20 cellular contexts compared by ENCODE assay signal in the genomic region with DNA sequence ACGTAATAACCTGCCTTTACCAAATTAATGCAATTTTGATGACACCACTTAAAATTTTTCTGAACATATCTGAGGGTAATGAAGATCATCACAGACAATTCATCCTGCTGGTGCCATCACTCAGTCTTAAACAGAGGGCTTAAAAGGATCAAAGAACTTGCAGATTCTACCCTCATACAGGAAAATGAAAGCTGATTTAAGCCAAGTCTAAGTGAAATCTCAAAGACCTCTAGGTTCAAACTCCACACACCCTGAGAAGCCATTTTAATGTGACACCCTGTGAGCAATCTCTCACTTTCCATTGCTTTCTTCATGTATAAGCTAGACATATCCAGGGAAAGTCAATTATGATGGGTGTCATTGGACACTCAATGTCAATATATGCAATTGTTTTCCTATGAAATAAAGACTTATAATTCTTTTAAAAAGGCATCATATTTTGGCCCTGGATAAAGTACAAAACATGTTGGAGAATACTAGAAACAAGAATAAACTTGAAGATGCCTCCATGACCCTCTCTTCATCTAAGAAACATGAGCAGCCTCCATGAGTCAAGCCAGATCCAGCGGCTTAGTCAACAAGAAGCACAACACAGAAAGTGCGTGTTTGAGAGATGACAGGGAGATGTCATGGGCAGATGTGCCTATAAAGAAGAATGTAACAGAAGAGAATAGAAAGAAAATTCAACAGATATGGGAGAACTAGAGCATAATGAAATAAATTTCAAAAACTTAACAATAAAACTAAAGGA.
DNase-seq lines count a peak whose midpoint lies in the region; ATAC-seq, FAIRE-seq and TF ChIP-seq lines count a peak whose summit lies in the region.
"Had no signal": no experiment of that assay in that cellular context is flagged by ENCODE, and none has a peak within 500 bp of the region (broad histone marks: within the 10 kb centered on the region; RNA-seq: fewer than 3 reads in every experiment).

No MANE protein-coding gene starts in this region.

- H3K9me3 ChIP-seq in A549 (no peaks in the 10 kb centered on the region), Panc1 (ENCODE audit: control insufficient read depth, insufficient read depth, low read depth, low read length) (no peaks in the 10 kb centered on the region)
- H3K9me3 ChIP-seq: esophagus squamous epithelium, neutrophil had no signal

- DNase-seq in A549 (ENCODE audit: low read depth in 1 of 2, low spot score in 1 of 2) (peak in 1 of 2 experiments; percentile 41), EL (peak; percentile 31), Panc1 (ENCODE audit: low read depth, low spot score) (no peak), epithelial cell of prostate (ENCODE audit: low read depth, low spot score) (peak; percentile 62), mesenteric fat pad (ENCODE audit: low spot score) (no peak), NCI-H128 (lab: John Stamatoyannopoulos, UW; ENCODE audit: unreplicated experiment) (no peak)
- DNase-seq: activated CD4-positive, CD25-positive, alpha-beta regulatory T cell; activated effector memory CD4-positive, alpha-beta T cell treated with anti-CD3 and anti-CD28 coated beads, Interleukin-2, amount 50 U/mL, for 16 hours; dorsolateral prefrontal cortex; esophagus squamous epithelium; GDM1; NCI-H2029; NCI-H524 treated with DMSO at 0.1 percent for 48 hours; right cardiac atrium; stimulated activated CD4-positive, alpha-beta T cell treated with anti-CD3 and anti-CD28 coated beads, Interleukin-2, amount 100 ng/mL, for 24 hours had no signal

- peak overlapping the region; percentile 94 for H3K4me2 ChIP-seq in A549

- BruUV-seq in Panc1 (replicated peaks; lab: Mats Ljungman, UMichigan) = no TSS peak

- H3K27ac ChIP-seq in A549 = peak overlapping the region; percentile 86 to 97
- peak overlapping the region; percentile 31 for H3K27ac ChIP-seq in Panc1 (ENCODE audit: low read length)
- peak overlapping the region; percentile 66 for H3K27ac ChIP-seq in epithelial cell of prostate
- H3K27ac ChIP-seq: dorsolateral prefrontal cortex, esophagus squamous epithelium, neutrophil had no signal

- H3K27me3 ChIP-seq in Panc1 (ENCODE audit: control insufficient read depth, insufficient read depth, low read length) = no peaks in the 10 kb centered on the region
- H3K27me3 ChIP-seq: esophagus squamous epithelium, neutrophil had no signal

- TF ChIP-seq POLR2A in A549 (IDR thresholded peaks at IDR 0.05; ENCODE audit: low read length) = no peak

- no peak for TF ChIP-seq CTCF in A549 (IDR thresholded peaks at IDR 0.05)
- TF ChIP-seq CTCF in Panc1 (IDR thresholded peaks at IDR 0.05) = no peak

- no peaks in the 10 kb centered on the region for H3K36me3 ChIP-seq in Panc1 (ENCODE audit: control insufficient read depth, insufficient read depth, low read length)
- H3K36me3 ChIP-seq: esophagus squamous epithelium, neutrophil had no signal

- intact Hi-C loops in Panc1 (cut with micrococcal nuclease; ENCODE audit: unreplicated experiment) = loop anchor here (10.0 kb wide), 1 partner anchor 1188 kb away; the partner anchor contains the start of gene NRP1

- TF ChIP-seq EP300 in A549 (IDR thresholded peaks at IDR 0.05) = no peak

- peaks cover 64% of the 10 kb centered on the region for H3K4me1 ChIP-seq in A549
- H3K4me1 ChIP-seq in Panc1 (ENCODE audit: control insufficient read depth, insufficient read depth, low read length) = peaks cover 20% of the 10 kb centered on the region

- WGBS in A549 (ENCODE audit: missing lambda C conversion rate) = 57% methylated on average over 3 of the region's 3 CpGs

- H3K4me3 ChIP-seq in A549 (peak overlapping the region; percentile 15; the same call in 1 of the 3 replicates), Panc1 (ENCODE audit: low read depth in 2 of 2, low read length in 2 of 2) (no peak overlapping the region)
- H3K4me3 ChIP-seq: esophagus squamous epithelium had no signal

- ATAC-seq in A549 (no peak), Panc1 (no peak), GM19328 (IDR thresholded peaks at IDR 0.05; ENCODE audit: unreplicated experiment) (no peak), HG03469 (IDR thresholded peaks at IDR 0.05; ENCODE audit: unreplicated experiment) (no peak)

- FAIRE-seq in A549 (lab: Jason Lieb, UNC) = peak; percentile 68
- FAIRE-seq: GM12892, RCC 7860 had no signal

- CTCF ChIA-PET in A549 (lab: Yijun Ruan, JAX) = interaction anchor here (0.6 to 5.9 kb wide), 8 partner anchors 19 to 682 kb away, joined by 3 to 84 read pairs (median 4); no protein-coding TSS in a partner anchor
- CTCF ChIA-PET in Panc1 (lab: Charles Lee) = no interaction called here

- in situ Hi-C loops in Panc1 (cut with HindIII; ENCODE audit: low pct_unique_long_range_greater_than_20kb, low sequenced_read_pairs) = no loop called here

- POLR2A ChIA-PET in A549 (lab: Yijun Ruan, JAX) (no interaction called here), Panc1 (lab: Charles Lee) (no interaction called here)

- no peak for TF ChIP-seq RAD21 in A549 (conservative IDR thresholded peaks at IDR 0.05 in 1 of 2, IDR thresholded peaks at IDR 0.05 in 1 of 2)

TF ChIP-seq in A549, 52 proteins besides CTCF, POLR2A, EP300 and RAD21:
- TF ChIP-seq MAFK (IDR thresholded peaks at IDR 0.05; ENCODE audit: partially characterized antibody) (peak; percentile 18), FOXS1 (CRISPR knock-in tag; IDR thresholded peaks at IDR 0.05) (no peak)

Comparison
In these comparisons a context has a peak if more than half of its experiments do, and no peak if none do; other contexts are left out.
1. DNase-seq: peak in EL (single experiment) and epithelial cell of prostate (single experiment); none in Panc1 (single experiment), mesenteric fat pad (single experiment) and NCI-H128 (single experiment).
2. H3K27ac ChIP-seq: peak in every context shown above with its lines; median percentile 92 in A549; 66 in epithelial cell of prostate; 31 in Panc1.